In the genomic region with DNA sequence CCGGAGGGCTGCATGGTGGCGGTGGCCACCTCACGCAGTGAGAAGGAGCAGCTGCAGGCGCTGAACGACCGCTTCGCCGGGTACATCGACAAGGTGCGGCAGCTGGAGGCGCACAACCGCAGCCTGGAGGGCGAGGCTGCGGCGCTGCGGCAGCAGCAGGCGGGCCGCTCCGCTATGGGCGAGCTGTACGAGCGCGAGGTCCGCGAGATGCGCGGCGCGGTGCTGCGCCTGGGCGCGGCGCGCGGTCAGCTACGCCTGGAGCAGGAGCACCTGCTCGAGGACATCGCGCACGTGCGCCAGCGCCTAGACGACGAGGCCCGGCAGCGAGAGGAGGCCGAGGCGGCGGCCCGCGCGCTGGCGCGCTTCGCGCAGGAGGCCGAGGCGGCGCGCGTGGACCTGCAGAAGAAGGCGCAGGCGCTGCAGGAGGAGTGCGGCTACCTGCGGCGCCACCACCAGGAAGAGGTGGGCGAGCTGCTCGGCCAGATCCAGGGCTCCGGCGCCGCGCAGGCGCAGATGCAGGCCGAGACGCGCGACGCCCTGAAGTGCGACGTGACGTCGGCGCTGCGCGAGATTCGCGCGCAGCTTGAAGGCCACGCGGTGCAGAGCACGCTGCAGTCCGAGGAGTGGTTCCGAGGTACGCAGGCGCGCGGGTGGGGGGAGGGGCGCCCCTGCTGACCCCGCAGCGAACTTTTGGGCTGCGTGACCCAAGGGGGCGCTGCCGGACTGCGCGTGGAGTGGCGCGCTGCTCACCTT, we compare ENCODE assay signal across 9 cellular contexts. TPM values are rescaled to one million over a fixed set of nuclear protein-coding genes. Genes with fewer than 3 reads are reported as not detected.
DNase-seq lines count a peak whose midpoint lies in the region; ATAC-seq and TF ChIP-seq lines count a peak whose summit lies in the region.
"Had no signal": no experiment of that assay in that cellular context is flagged by ENCODE, and none has a peak within 500 bp of the region (broad histone marks: within the 10 kb centered on the region; RNA-seq: fewer than 3 reads in every experiment).

No MANE protein-coding gene starts in this region.

- H3K4me3 Mint-ChIP-seq in GM23338 (peak overlapping the region; percentile 80), neural crest cell (peak overlapping the region; percentile 72)
- peak overlapping the region; percentile 56 for H3K4me3 Mint-ChIP-seq in activated CD4-positive, alpha-beta memory T cell treated with anti-CD3 and anti-CD28 coated beads for 36 hours

- H3K4me1 ChIP-seq in GM23338 (ENCODE audit: insufficient read depth) (peaks cover 28% of the 10 kb centered on the region), esophagus muscularis mucosa (peaks cover 13 to 40% (median 28%) of the 10 kb centered on the region in 4 donors), MM.1S (ENCODE audit: low read length) (no peaks in the 10 kb centered on the region)

- H3F3A ChIP-seq in GM23338 (replicated peaks; ENCODE audit: low read depth) (peaks cover 7% of the 10 kb centered on the region; the same call in 1 of the 2 replicates), MM.1S (ENCODE audit: insufficient read depth, low read length) (no peaks in the 10 kb centered on the region)

- CTCF ChIA-PET in activated CD4-positive, alpha-beta memory T cell treated with anti-CD3 and anti-CD28 coated beads for 36 hours (lab: Charles Lee), result interaction anchor here (0.6 to 1.2 kb wide), 4 partner anchors 12 to 198 kb away, joined by 3 to 5 read pairs (median 3); no protein-coding TSS in a partner anchor

- ATAC-seq in GM23338, result peak; percentile 33
- ATAC-seq in GM21447 (IDR thresholded peaks at IDR 0.05; ENCODE audit: unreplicated experiment), result no peak
- ATAC-seq in GM18909 (IDR thresholded peaks at IDR 0.05; ENCODE audit: poor library complexity, unreplicated experiment), result no peak

- TF ChIP-seq POLR2A in esophagus muscularis mucosa (IDR thresholded peaks at IDR 0.05; ENCODE audit: low read depth), result no peak

- peak; percentile 28 to 48 for TF ChIP-seq CTCF in GM23338 (conservative IDR thresholded peaks at IDR 0.05; ENCODE audit: low read depth in 2 of 2)
- TF ChIP-seq CTCF in esophagus muscularis mucosa (IDR thresholded peaks at IDR 0.05), result no peak
- peak; percentile 21 for TF ChIP-seq CTCF in neural crest cell (conservative IDR thresholded peaks at IDR 0.05)
- TF ChIP-seq CTCF in MM.1S (IDR thresholded peaks at IDR 0.05; ENCODE audit: low read length), result no peak

- H4K20me1 ChIP-seq in GM23338 (replicated peaks; ENCODE audit: insufficient read depth) (no peaks in the 10 kb centered on the region; the same call in 1 of the 2 replicates), MM.1S (ENCODE audit: insufficient read depth, low read length) (no peaks in the 10 kb centered on the region)

- WGBS in esophagus muscularis mucosa, result 21% methylated on average over 15 of the region's 107 CpGs

- intact Hi-C loops in activated CD4-positive, alpha-beta memory T cell treated with anti-CD3 and anti-CD28 coated beads for 36 hours (cut with micrococcal nuclease), result no loop called here
- intact Hi-C loops in esophagus muscularis mucosa (cut with DNase I), result no loop called here

- no peak overlapping the region for H3K27ac Mint-ChIP-seq in GM23338
- H3K27ac Mint-ChIP-seq in activated CD4-positive, alpha-beta memory T cell treated with anti-CD3 and anti-CD28 coated beads for 36 hours, result no peak overlapping the region
- H3K27ac Mint-ChIP-seq in neural crest cell (ENCODE audit: unreplicated experiment), result no peak overlapping the region

- peaks cover 12% of the 10 kb centered on the region for H3K36me3 Mint-ChIP-seq in GM23338 (ENCODE audit: low read depth)
- H3K36me3 Mint-ChIP-seq in activated CD4-positive, alpha-beta memory T cell treated with anti-CD3 and anti-CD28 coated beads for 36 hours, result no peaks in the 10 kb centered on the region
- H3K36me3 Mint-ChIP-seq in neural crest cell (ENCODE audit: low read depth), result no peaks in the 10 kb centered on the region

- no peak overlapping the region for H3K9ac ChIP-seq in MM.1S (ENCODE audit: low read length)

- peak; percentile 75 for DNase-seq in GM23338 (ENCODE audit: low spot score)
- peak; percentile 67 for DNase-seq in activated CD4-positive, alpha-beta memory T cell treated with anti-CD3 and anti-CD28 coated beads for 36 hours
- DNase-seq in esophagus muscularis mucosa (ENCODE audit: extremely low spot score), result no peak
- peak; percentile 20 for DNase-seq in neural crest cell (ENCODE audit: low read depth, low spot score)
- DNase-seq in MM.1S, result no peak
- DNase-seq in GM19240 (ENCODE audit: insufficient read length, low spot score), result no peak

- H3K27me3 ChIP-seq in GM23338 (ENCODE audit: insufficient read depth) (peaks cover 56% of the 10 kb centered on the region), esophagus muscularis mucosa (peaks cover 7 to 56% (median 36%) of the 10 kb centered on the region in 4 donors), MM.1S (replicated peaks; ENCODE audit: insufficient read depth, low read length) (peaks cover 21% of the 10 kb centered on the region)

- H3K9me2 ChIP-seq in GM23338 (ENCODE audit: insufficient read depth) (no peaks in the 10 kb centered on the region), MM.1S (replicated peaks; ENCODE audit: insufficient read depth, low read length) (no peaks in the 10 kb centered on the region)

- H3K4me3 ChIP-seq in GM23338 (peak overlapping the region; percentile 65), esophagus muscularis mucosa (peak overlapping the region; percentile 30 to 40 (median 37)), MM.1S (ENCODE audit: low read length) (no peak overlapping the region)

- H3K4me2 ChIP-seq in GM23338 (peak overlapping the region; percentile 87), MM.1S (ENCODE audit: low read depth, low read length) (no peak overlapping the region)

- TF ChIP-seq EP300 in esophagus muscularis mucosa (IDR thresholded peaks at IDR 0.05), result no peak

- H3K36me3 ChIP-seq in GM23338 (ENCODE audit: insufficient read depth) (no peaks in the 10 kb centered on the region; the same call in 1 of the 2 replicates), esophagus muscularis mucosa (no peaks in the 10 kb centered on the region), MM.1S (replicated peaks; ENCODE audit: insufficient read depth, low read length) (no peaks in the 10 kb centered on the region)

- H3K9me3 ChIP-seq in esophagus muscularis mucosa (peaks cover 0 to 4% (median 0%) of the 10 kb centered on the region in 4 donors), MM.1S (replicated peaks; ENCODE audit: insufficient read depth, low read length) (no peaks in the 10 kb centered on the region)

- no peaks in the 10 kb centered on the region for H3K79me2 ChIP-seq in GM23338 (replicated peaks; ENCODE audit: insufficient read depth)
- no peaks in the 10 kb centered on the region for H3K79me2 ChIP-seq in MM.1S (ENCODE audit: low read length)

- peak overlapping the region; percentile 94 for H2AFZ ChIP-seq in GM23338
- no peak overlapping the region for H2AFZ ChIP-seq in MM.1S (ENCODE audit: low read length)

- H3K9me3 Mint-ChIP-seq in GM23338 (peaks cover 10% of the 10 kb centered on the region; the same call in 2 of the 3 replicates), neural crest cell (no peaks in the 10 kb centered on the region)
- H3K9me3 Mint-ChIP-seq in activated CD4-positive, alpha-beta memory T cell treated with anti-CD3 and anti-CD28 coated beads for 36 hours, result no peaks in the 10 kb centered on the region

- H3K27me3 Mint-ChIP-seq in GM23338 (ENCODE audit: insufficient read depth, low read depth, poor library complexity), result peaks cover 62% of the 10 kb centered on the region
- peaks cover 38% of the 10 kb centered on the region for H3K27me3 Mint-ChIP-seq in activated CD4-positive, alpha-beta memory T cell treated with anti-CD3 and anti-CD28 coated beads for 36 hours
- H3K27me3 Mint-ChIP-seq in neural crest cell (ENCODE audit: low read depth), result peaks cover 68% of the 10 kb centered on the region

- POLR2A ChIA-PET in activated CD4-positive, alpha-beta memory T cell treated with anti-CD3 and anti-CD28 coated beads for 36 hours (lab: Charles Lee), result interaction anchor here (1.2 kb wide), 1 partner anchor 92 kb away, joined by 3 read pairs; a partner anchor contains a TSS

- H3K4me1 Mint-ChIP-seq in GM23338 (peaks cover 41% of the 10 kb centered on the region), neural crest cell (peaks cover 24% of the 10 kb centered on the region)
- H3K4me1 Mint-ChIP-seq in activated CD4-positive, alpha-beta memory T cell treated with anti-CD3 and anti-CD28 coated beads for 36 hours (ENCODE audit: low read depth), result peaks cover 13% of the 10 kb centered on the region

- no peak overlapping the region for H3K27ac ChIP-seq in GM23338 (ENCODE audit: low read depth)
- no peak overlapping the region for H3K27ac ChIP-seq in esophagus muscularis mucosa (replicated peaks in 1 of 4)
- no peak overlapping the region for H3K27ac ChIP-seq in MM.1S (ENCODE audit: low read length)

TF ChIP-seq in GM23338, 12 proteins besides CTCF, POLR2A, EP300 and RAD21:
- TF ChIP-seq POLR2AphosphoS5 (IDR thresholded peaks at IDR 0.05; ENCODE audit: low read depth), result peak; percentile 34; the same call in 1 of the 2 replicates
- no peak for TF ChIP-seq ZNF331 (CRISPR knock-in tag; IDR thresholded peaks at IDR 0.05; ENCODE audit: low read depth)
- TF ChIP-seq EZH2 (IDR thresholded peaks at IDR 0.05; ENCODE audit: low read depth, unreplicated experiment), result peak; percentile 28
- TF ChIP-seq ZNF114 (CRISPR knock-in tag; IDR thresholded peaks at IDR 0.05), result 0 out of 2 replicates have a peak, but pooled peaks have one; percentile 30
- no peak for TF ChIP-seq JUNB (IDR thresholded peaks at IDR 0.05; ENCODE audit: unreplicated experiment)
- peak; percentile 89 for TF ChIP-seq CREB1 (CRISPR knock-in tag; IDR thresholded peaks at IDR 0.05; ENCODE audit: low read depth)

RNA-seq across cellular contexts. Expression of a gene that starts 0.7 kb away (rescaled TPM):
- 2.4 and 2.8 TPM in 2 replicates for total RNA-seq in GM23338 (2014; rRNA removed; shearing (Covaris generic))
- polyA plus RNA-seq in GM23338 (2016; fragmentation: Nextera tagmentation; extraction: Ambion mirVana), result 4.6 and 6.3 TPM in 2 replicates
- total RNA-seq in activated CD4-positive, alpha-beta memory T cell treated with anti-CD3 and anti-CD28 coated beads for 36 hours, result 1 to 10 TPM; 4.1 to 4.4 TPM
- total RNA-seq in esophagus muscularis mucosa, result 1 to 10 TPM; 1.2 to 2.7 (median 2.0) TPM
- 2.9 and 3.9 TPM in 2 replicates for total RNA-seq in neural crest cell
- total RNA-seq: lung microvascular endothelial cell had no signal

RNA-seq across cellular contexts. Expression of a gene that starts 42.3 kb away (rescaled TPM):
- not detected in 2 replicates for total RNA-seq in GM23338 (2014; rRNA removed; shearing (Covaris generic))
- not detected in 2 replicates for polyA plus RNA-seq in GM23338 (2016; fragmentation: Nextera tagmentation; extraction: Ambion mirVana)
- total RNA-seq in activated CD4-positive, alpha-beta memory T cell treated with anti-CD3 and anti-CD28 coated beads for 36 hours, result not detected
- total RNA-seq in esophagus muscularis mucosa (not detected), neural crest cell (not detected in 2 replicates)
- total RNA-seq: lung microvascular endothelial cell had no signal

Comparison
In these comparisons a context has a peak if more than half of its experiments do, and no peak if none do; other contexts are left out.
1. DNase-seq: peak in GM23338 (single experiment), activated CD4-positive, alpha-beta memory T cell treated with anti-CD3 and anti-CD28 coated beads for 36 hours (single experiment) and neural crest cell (single experiment); none in esophagus muscularis mucosa (single experiment), MM.1S (single experiment) and GM19240 (single experiment).
2. CTCF ChIP-seq: peak in GM23338 (2 of 2) and neural crest cell (single experiment); none in esophagus muscularis mucosa (0 of 3) and MM.1S (single experiment).
3. Peak in every context shown above with its lines, with median percentiles within 50 percentile points of each other: H3K4me3 Mint-ChIP-seq.